In the genomic region with DNA sequence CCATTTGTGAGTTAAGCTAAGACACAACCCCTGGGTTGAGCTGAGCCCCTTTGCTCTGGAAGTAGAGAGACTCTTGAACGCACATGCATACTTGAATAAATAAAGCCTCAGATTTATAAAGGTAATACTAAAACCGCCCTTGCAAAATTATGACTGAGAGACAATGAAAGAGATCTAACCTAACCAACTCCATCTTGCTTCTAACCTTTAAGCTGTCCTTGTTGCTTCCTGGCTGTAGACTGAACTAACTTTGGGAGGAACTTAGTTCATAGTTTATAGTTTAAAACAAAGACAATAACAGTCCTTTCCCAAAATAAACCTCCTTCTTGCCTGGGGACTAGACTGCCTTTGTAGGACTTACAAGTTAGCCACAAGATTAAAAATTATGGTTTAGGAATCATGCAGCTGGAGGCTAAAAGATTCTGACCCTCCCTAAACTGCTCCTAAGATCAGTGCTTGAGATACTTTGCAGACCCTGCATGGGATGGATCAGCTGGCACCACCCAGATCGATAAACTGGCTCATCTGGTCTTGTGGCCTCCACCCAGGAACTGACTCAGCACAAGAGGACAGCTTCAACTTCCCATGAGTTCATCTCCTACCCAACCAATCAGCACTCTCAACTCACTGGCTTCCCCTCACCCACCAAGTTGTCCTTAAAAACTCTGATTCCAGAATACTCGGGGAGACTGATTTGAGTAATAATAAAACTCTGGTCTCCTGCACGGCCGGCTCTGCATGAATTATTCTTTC, we compare ENCODE assay signal across 20 cellular contexts.
"Had no signal": no experiment of that assay in that cellular context is flagged by ENCODE, and none has a peak within 500 bp of the region (broad histone marks: within the 10 kb centered on the region; RNA-seq: fewer than 3 reads in every experiment).

No MANE protein-coding gene starts in this region.

- H3K36me3 Mint-ChIP-seq: activated naive CD8-positive, alpha-beta T cell; naive B cell; stimulated activated effector memory CD8-positive, alpha-beta T cell treated with anti-CD3 and anti-CD28 coated beads, Interleukin-12 subunit alpha, Interleukin-12 subunit beta, amount 100 ng/mL, for 72 hours had no signal

- H3K9me3 Mint-ChIP-seq: activated T-helper 1 cell treated with anti-CD3 and anti-CD28 coated beads, Interleukin-12 subunit alpha, Interleukin-12 subunit beta, Interleukin-2, Interleukin-4 antibody, amounts not matched to agents 30 ng/mL and 10 ng/mL and 1 ng/mL, durations not matched to agents 14 hours and 24 hours and 36 hours; effector memory CD8-positive, alpha-beta T cell; stimulated activated effector memory CD8-positive, alpha-beta T cell treated with anti-CD3 and anti-CD28 coated beads, Interleukin-12 subunit alpha, Interleukin-12 subunit beta, amount 100 ng/mL, for 72 hours had no signal

- DNase-seq: activated CD4-positive, alpha-beta T cell treated with anti-CD3 and anti-CD28 coated beads, Interleukin-2, amount 50 U/mL, for 4 hours; activated CD4-positive, CD25-positive, alpha-beta regulatory T cell treated with anti-CD3 and anti-CD28 coated beads, Interleukin-2, amount 50 U/mL, for 72 hours; activated gamma-delta T cell treated with Interleukin-2 at 50 U/mL for 16 hours; caudate nucleus; effector memory CD8-positive, alpha-beta T cell; gastrocnemius medialis; head of caudate nucleus; kidney; naive B cell; ovary; right lobe of liver; stimulated activated CD4-positive, alpha-beta T cell treated with anti-CD3 and anti-CD28 coated beads, Interleukin-4, amount 100 ng/mL, for 24 hours; stomach; trophoblast cell had no signal

- ATAC-seq: effector memory CD8-positive, alpha-beta T cell; gastrocnemius medialis; left lobe of liver; right lobe of liver had no signal

- H3K27ac Mint-ChIP-seq: activated naive CD8-positive, alpha-beta T cell; activated T-helper 1 cell treated with anti-CD3 and anti-CD28 coated beads, Interleukin-12 subunit alpha, Interleukin-12 subunit beta, Interleukin-2, Interleukin-4 antibody, amounts not matched to agents 30 ng/mL and 10 ng/mL and 1 ng/mL, durations not matched to agents 14 hours and 24 hours and 36 hours; effector memory CD8-positive, alpha-beta T cell; stimulated activated effector memory CD8-positive, alpha-beta T cell treated with anti-CD3 and anti-CD28 coated beads, Interleukin-12 subunit alpha, Interleukin-12 subunit beta, amount 100 ng/mL, for 72 hours had no signal

- H3K4me1 Mint-ChIP-seq: stimulated activated effector memory CD8-positive, alpha-beta T cell treated with anti-CD3 and anti-CD28 coated beads, Interleukin-12 subunit alpha, Interleukin-12 subunit beta, amount 100 ng/mL, for 72 hours had no signal

- H3K4me3 ChIP-seq: gastrocnemius medialis, ovary, right lobe of liver, smooth muscle cell, stomach, vagina had no signal

- H3K4me3 Mint-ChIP-seq: activated naive CD8-positive, alpha-beta T cell; activated T-helper 1 cell treated with anti-CD3 and anti-CD28 coated beads, Interleukin-12 subunit alpha, Interleukin-12 subunit beta, Interleukin-2, Interleukin-4 antibody, amounts not matched to agents 30 ng/mL and 10 ng/mL and 1 ng/mL, durations not matched to agents 14 hours and 24 hours and 36 hours; effector memory CD8-positive, alpha-beta T cell; naive B cell; stimulated activated effector memory CD8-positive, alpha-beta T cell treated with anti-CD3 and anti-CD28 coated beads, Interleukin-12 subunit alpha, Interleukin-12 subunit beta, amount 100 ng/mL, for 72 hours had no signal
